17 cellular contexts compared by ENCODE assay signal in the genomic region with DNA sequence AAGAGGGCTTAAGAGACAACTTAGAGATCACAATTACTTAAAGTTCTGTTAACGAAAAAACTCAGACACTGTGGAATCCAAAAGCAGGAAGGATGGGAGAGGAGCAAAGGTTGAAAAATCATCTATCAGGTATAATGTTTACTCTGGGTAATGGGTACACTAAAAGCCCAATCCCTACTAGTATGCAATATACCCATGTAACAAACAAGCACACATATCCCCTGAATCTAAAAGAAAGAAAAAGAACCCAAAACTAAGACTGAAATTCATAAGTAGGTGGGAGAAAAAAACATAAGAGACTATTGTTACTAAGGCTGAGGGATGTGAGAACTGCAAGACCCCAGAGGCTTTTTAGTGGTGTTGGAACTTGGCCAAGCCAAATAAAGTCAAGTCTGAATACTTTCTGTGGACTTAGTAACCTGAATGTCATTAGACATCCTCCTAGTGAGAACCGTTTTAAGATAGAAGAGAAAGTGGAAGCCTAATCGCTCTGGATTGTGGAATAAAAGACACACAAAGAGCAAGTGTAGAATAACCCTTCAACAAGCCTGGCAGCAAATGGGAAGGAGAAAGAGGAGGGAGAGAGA.
"Had no signal": no experiment of that assay in that cellular context is flagged by ENCODE, and none has a peak within 500 bp of the region (broad histone marks: within the 10 kb centered on the region; RNA-seq: fewer than 3 reads in every experiment).

No MANE protein-coding gene starts in this region.

- FAIRE-seq: colon, frontal cortex, keratinocyte, small intestine had no signal

- DNase-seq: activated CD4-positive, alpha-beta memory T cell treated with anti-CD3 and anti-CD28 coated beads for 36 hours; activated CD4-positive, alpha-beta T cell treated with anti-CD3 and anti-CD28 coated beads for 36 hours; activated T-cell treated with anti-CD3 and anti-CD28 coated beads for 4 hours; caudate nucleus; dorsolateral prefrontal cortex; endodermal cell; natural killer cell; ovary; psoas muscle; right cardiac atrium; small intestine; stimulated activated CD4-positive, alpha-beta T cell treated with anti-CD3 and anti-CD28 coated beads, Interleukin-4, amount 100 ng/mL, for 24 hours; stomach had no signal

- H3K4me3 ChIP-seq: dorsolateral prefrontal cortex, lung, ovary, psoas muscle, stomach had no signal
